15 cellular contexts compared by ENCODE assay signal in genomic region chr1:234689236-234689635, GRCh38.
A peak's percentile ranks its signal among the peaks of the same experiment; 100 is the strongest.
DNase-seq lines count a peak whose midpoint lies in the region; ATAC-seq, FAIRE-seq and TF ChIP-seq lines count a peak whose summit lies in the region.
"Had no signal": no experiment of that assay in that cellular context is flagged by ENCODE, and none has a peak within 500 bp of the region (broad histone marks: within the 10 kb centered on the region; RNA-seq: fewer than 3 reads in every experiment).

No MANE protein-coding gene starts in this region.

- H3K36me3 Mint-ChIP-seq in neural progenitor cell = no peaks in the 10 kb centered on the region

- peaks cover 16% of the 10 kb centered on the region for H3K9me3 Mint-ChIP-seq in neural progenitor cell

- POLR2A ChIA-PET in Panc1 (lab: Charles Lee) (no interaction called here), K562 (lab: Yijun Ruan, JAX) (interaction anchor here (0.6 kb wide), 1 partner anchor 15 kb away, joined by 3 read pairs; no protein-coding TSS in a partner anchor)

- FAIRE-seq in K562 (lab: Jason Lieb, UNC) = no peak
- FAIRE-seq: GM12892 had no signal

- H3K27me3 Mint-ChIP-seq in neural progenitor cell (ENCODE audit: insufficient read depth, low read depth) = peaks cover 2% of the 10 kb centered on the region
- H3K27me3 Mint-ChIP-seq: CD4-positive, alpha-beta memory T cell had no signal

- H3K9me1 ChIP-seq in K562 (ENCODE audit: control insufficient read depth, insufficient read depth, low read length) = no peaks in the 10 kb centered on the region

- no peaks in the 10 kb centered on the region for H3F3A ChIP-seq in neural progenitor cell (ENCODE audit: low read depth)

- H3K4me1 ChIP-seq in Panc1 (ENCODE audit: control insufficient read depth, insufficient read depth, low read length) (peaks cover 1% of the 10 kb centered on the region), K562 (replicated peaks in 1 of 2; ENCODE audit: control insufficient read depth in 2 of 2, insufficient read depth in 2 of 2, low read length in 2 of 2) (0 out of 5 replicates have a peak, but pooled peaks cover 0 to 3% of the 10 kb centered on the region in 2 experiments), neural progenitor cell (no peaks in the 10 kb centered on the region)

- 33% methylated on average over 3 of the region's 3 CpGs for WGBS in K562 (ENCODE audit: insufficient coverage, low coverage, missing lambda C conversion rate)

- CTCF ChIA-PET in Panc1 (lab: Charles Lee) = no interaction called here
- CTCF ChIA-PET in K562 (lab: Yijun Ruan, JAX; ENCODE audit: low intra/inter-chr PET ratio) = no interaction called here

- H3K4me3 ChIP-seq in Panc1 (ENCODE audit: low read depth in 2 of 2, low read length in 2 of 2) (no peak overlapping the region), K562 (no peak overlapping the region), neural progenitor cell (no peak overlapping the region)

- peak overlapping the region; percentile 39; the same call in 1 of the 2 replicates for H2AFZ ChIP-seq in K562 (ENCODE audit: low read depth, low read length)
- H2AFZ ChIP-seq in neural progenitor cell (replicated peaks) = peak overlapping the region; percentile 50

- no peak for TF ChIP-seq POLR2A in K562 (conservative IDR thresholded peaks at IDR 0.05)

- H3K27ac ChIP-seq in Panc1 (ENCODE audit: low read length) (peak overlapping the region; percentile 41; the same call in 1 of the 2 replicates), K562 (ENCODE audit: extremely low read depth, low read depth, low read length) (no peak overlapping the region), neural progenitor cell (no peak overlapping the region)

- no peaks in the 10 kb centered on the region for H3K36me3 ChIP-seq in Panc1 (ENCODE audit: control insufficient read depth, insufficient read depth, low read length)
- no peaks in the 10 kb centered on the region for H3K36me3 ChIP-seq in K562 (ENCODE audit: control insufficient read depth, insufficient read depth, low read length)
- H3K36me3 ChIP-seq in neural progenitor cell = no peaks in the 10 kb centered on the region

- DNase-seq in Panc1 (ENCODE audit: low read depth, low spot score) (no peak), K562 (ENCODE audit: extremely low read depth in 1 of 4, low spot score in 3 of 4) (no peak), neural progenitor cell (ENCODE audit: low spot score) (peak; percentile 33)
- no peak for DNase-seq in activated CD8-positive, alpha-beta memory T cell treated with anti-CD3 and anti-CD28 coated beads, Interleukin-2, amount 50 U/mL, for 48 hours
- DNase-seq: C1 segment of cervical spinal cord; Calu3; CD4-positive, alpha-beta memory T cell; COR-L47; DND-41; GOT3; H7; HCEC 1CT had no signal

- no peak overlapping the region for H3K4me3 Mint-ChIP-seq in neural progenitor cell
- H3K4me3 Mint-ChIP-seq: CD4-positive, alpha-beta memory T cell had no signal

- ATAC-seq in Panc1 (no peak), K562 (peak; percentile 34; the same call in 1 of the 3 replicates), HG03342 (IDR thresholded peaks at IDR 0.05; ENCODE audit: unreplicated experiment) (no peak), HG02840 (IDR thresholded peaks at IDR 0.05; ENCODE audit: low FRiP score, unreplicated experiment) (no peak)

- no peak overlapping the region for H3K27ac Mint-ChIP-seq in neural progenitor cell

- in situ Hi-C loops in Panc1 (cut with HindIII; ENCODE audit: low pct_unique_long_range_greater_than_20kb, low sequenced_read_pairs) = no loop called here
- in situ Hi-C loops in K562 (cut with MboI) = no loop called here

- no peak overlapping the region for H3K9ac ChIP-seq in K562 (ENCODE audit: insufficient read depth in 1 of 2, low read depth in 2 of 2, low read length in 2 of 2)
- no peak overlapping the region for H3K9ac ChIP-seq in neural progenitor cell

- H3K9me3 ChIP-seq in Panc1 (ENCODE audit: control insufficient read depth, insufficient read depth, low read depth, low read length) (peaks cover 35% of the 10 kb centered on the region), K562 (replicated peaks; ENCODE audit: control insufficient read depth, insufficient read depth, low read depth, low read length) (no peaks in the 10 kb centered on the region), neural progenitor cell (ENCODE audit: low read depth) (no peaks in the 10 kb centered on the region)

- H3K4me1 Mint-ChIP-seq in neural progenitor cell = peaks cover 7% of the 10 kb centered on the region
- H3K4me1 Mint-ChIP-seq: CD4-positive, alpha-beta memory T cell had no signal

- BruUV-seq in Panc1 (replicated peaks; lab: Mats Ljungman, UMichigan) (no TSS peak), K562 (replicated peaks; lab: Mats Ljungman, UMichigan) (no TSS peak)

- TF ChIP-seq CTCF in Panc1 (IDR thresholded peaks at IDR 0.05) (no peak), K562 (IDR thresholded peaks at IDR 0.05 in 2 of 3, conservative IDR thresholded peaks at IDR 0.05 in 1 of 3; ENCODE audit: insufficient read depth in 2 of 3, low read depth in 1 of 3, low read length in 3 of 3) (no peak), neural progenitor cell (IDR thresholded peaks at IDR 0.05) (no peak)

- no peaks in the 10 kb centered on the region for H3K79me2 ChIP-seq in K562 (ENCODE audit: control insufficient read depth, insufficient read depth, low read length)
- H3K79me2 ChIP-seq in neural progenitor cell (ENCODE audit: low read depth) = no peaks in the 10 kb centered on the region

- H3K4me2 ChIP-seq in K562 (ENCODE audit: insufficient read depth, low read length) (no peak overlapping the region), neural progenitor cell (no peak overlapping the region)

- no peak for TF ChIP-seq EP300 in K562 (IDR thresholded peaks at IDR 0.05; ENCODE audit: low read length)

- TF ChIP-seq RAD21 in K562 (CRISPR knock-in tag; conservative IDR thresholded peaks at IDR 0.05 in 1 of 2, IDR thresholded peaks at IDR 0.05 in 1 of 2) = no peak

- intact Hi-C loops in Panc1 (cut with micrococcal nuclease; ENCODE audit: unreplicated experiment) (no loop called here), K562 (cut with micrococcal nuclease) (no loop called here)

- no peaks in the 10 kb centered on the region for H3K27me3 ChIP-seq in Panc1 (ENCODE audit: control insufficient read depth, insufficient read depth, low read length)
- H3K27me3 ChIP-seq in K562 (ENCODE audit: control insufficient read depth in 2 of 2, insufficient read depth in 2 of 2, low read length in 2 of 2) = no peaks in the 10 kb centered on the region
- H3K27me3 ChIP-seq in neural progenitor cell = no peaks in the 10 kb centered on the region

- H4K20me1 ChIP-seq in K562 (replicated peaks; ENCODE audit: control insufficient read depth, insufficient read depth, low read length) (no peaks in the 10 kb centered on the region), neural progenitor cell (ENCODE audit: low read depth) (no peaks in the 10 kb centered on the region)

TF ChIP-seq in K562, 482 proteins besides CTCF, POLR2A, EP300 and RAD21:
- TF ChIP-seq DIDO1 (tag; IDR thresholded peaks at IDR 0.05; ENCODE audit: low read depth) = no peak
- TF ChIP-seq NR2C2 (CRISPR knock-in tag; IDR thresholded peaks at IDR 0.05) = no peak
- peak; percentile 64 for TF ChIP-seq NR2C2 (tag; IDR thresholded peaks at IDR 0.05)
- no peak for TF ChIP-seq BRF2 (IDR thresholded peaks at IDR 0.05; ENCODE audit: borderline replicate concordance, insufficient read depth, insufficient read length)
- TF ChIP-seq SIX5 (IDR thresholded peaks at IDR 0.05; ENCODE audit: borderline replicate concordance in 1 of 2, insufficient read depth in 1 of 2, low read depth in 1 of 2, low read length in 2 of 2) = no peak
- no peak for TF ChIP-seq ZNF551 (CRISPR knock-in tag; IDR thresholded peaks at IDR 0.05)
- peak; percentile 60; the same call in 1 of the 2 replicates for TF ChIP-seq NR2C1 (IDR thresholded peaks at IDR 0.05)
- peak; percentile 80 for TF ChIP-seq NR2C1 (tag; IDR thresholded peaks at IDR 0.05)
- TF ChIP-seq TRIM24 (IDR thresholded peaks at IDR 0.05) = no peak
- TF ChIP-seq POLR3A (IDR thresholded peaks at IDR 0.05; ENCODE audit: borderline replicate concordance, extremely low read depth, insufficient read depth, insufficient read length) = no peak
- no peak for TF ChIP-seq DMBX1 (CRISPR knock-in tag; IDR thresholded peaks at IDR 0.05; ENCODE audit: borderline replicate concordance)
- TF ChIP-seq, protein P1, sequence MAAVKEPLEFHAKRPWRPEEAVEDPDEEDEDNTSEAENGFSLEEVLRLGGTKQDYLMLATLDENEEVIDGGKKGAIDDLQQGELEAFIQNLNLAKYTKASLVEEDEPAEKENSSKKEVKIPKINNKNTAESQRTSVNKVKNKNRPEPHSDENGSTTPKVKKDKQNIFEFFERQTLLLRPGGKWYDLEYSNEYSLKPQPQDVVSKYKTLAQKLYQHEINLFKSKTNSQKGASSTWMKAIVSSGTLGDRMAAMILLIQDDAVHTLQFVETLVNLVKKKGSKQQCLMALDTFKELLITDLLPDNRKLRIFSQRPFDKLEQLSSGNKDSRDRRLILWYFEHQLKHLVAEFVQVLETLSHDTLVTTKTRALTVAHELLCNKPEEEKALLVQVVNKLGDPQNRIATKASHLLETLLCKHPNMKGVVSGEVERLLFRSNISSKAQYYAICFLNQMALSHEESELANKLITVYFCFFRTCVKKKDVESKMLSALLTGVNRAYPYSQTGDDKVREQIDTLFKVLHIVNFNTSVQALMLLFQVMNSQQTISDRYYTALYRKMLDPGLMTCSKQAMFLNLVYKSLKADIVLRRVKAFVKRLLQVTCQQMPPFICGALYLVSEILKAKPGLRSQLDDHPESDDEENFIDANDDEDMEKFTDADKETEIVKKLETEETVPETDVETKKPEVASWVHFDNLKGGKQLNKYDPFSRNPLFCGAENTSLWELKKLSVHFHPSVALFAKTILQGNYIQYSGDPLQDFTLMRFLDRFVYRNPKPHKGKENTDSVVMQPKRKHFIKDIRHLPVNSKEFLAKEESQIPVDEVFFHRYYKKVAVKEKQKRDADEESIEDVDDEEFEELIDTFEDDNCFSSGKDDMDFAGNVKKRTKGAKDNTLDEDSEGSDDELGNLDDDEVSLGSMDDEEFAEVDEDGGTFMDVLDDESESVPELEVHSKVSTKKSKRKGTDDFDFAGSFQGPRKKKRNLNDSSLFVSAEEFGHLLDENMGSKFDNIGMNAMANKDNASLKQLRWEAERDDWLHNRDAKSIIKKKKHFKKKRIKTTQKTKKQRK (IDR thresholded peaks at IDR 0.05; ENCODE audit: borderline replicate concordance, low read depth, low read length) = no peak
- no peak for TF ChIP-seq ZNF354B (CRISPR knock-in tag; IDR thresholded peaks at IDR 0.05)
